ENCODE assay signal across 8 cellular contexts in genomic region chr14:91140672-91141071, GRCh38. TPM values are rescaled to one million over a fixed set of nuclear protein-coding genes. Genes with fewer than 3 reads are reported as not detected.
DNase-seq lines count a peak whose midpoint lies in the region; ATAC-seq and TF ChIP-seq lines count a peak whose summit lies in the region.

No MANE protein-coding gene starts in this region.

- peaks cover 33% of the 10 kb centered on the region for H3K4me1 Mint-ChIP-seq in CD8-positive, alpha-beta T cell (ENCODE audit: low read depth)

- intact Hi-C loops in head of caudate nucleus (cut with DNase I): no loop called here
- intact Hi-C loops in CD8-positive, alpha-beta T cell (cut with DNase I, micrococcal nuclease): loop anchor here in 1 of 2 experiments (10.0 kb wide), 1 partner anchor 236 kb away; no protein-coding TSS in a partner anchor

- no peaks in the 10 kb centered on the region for H3K27me3 ChIP-seq in CD8-positive, alpha-beta T cell (ENCODE audit: insufficient read depth, low read length)

- H3K9me3 ChIP-seq in CD8-positive, alpha-beta T cell (ENCODE audit: low read length): no peaks in the 10 kb centered on the region

- peak; percentile 58 for TF ChIP-seq CTCF in 22Rv1 (IDR thresholded peaks at IDR 0.05)
- TF ChIP-seq CTCF in CD8-positive, alpha-beta T cell (IDR thresholded peaks at IDR 0.05): no peak

- H3K4me3 Mint-ChIP-seq in CD8-positive, alpha-beta T cell: no peak overlapping the region

- no peak overlapping the region for H3K27ac ChIP-seq in 22Rv1
- no peak overlapping the region for H3K27ac ChIP-seq in CD8-positive, alpha-beta T cell (ENCODE audit: low read depth, low read length)

- H3K27me3 Mint-ChIP-seq in CD8-positive, alpha-beta T cell (ENCODE audit: low read depth): no peaks in the 10 kb centered on the region

- H3K9me3 Mint-ChIP-seq in CD8-positive, alpha-beta T cell: no peaks in the 10 kb centered on the region

- H3K36me3 ChIP-seq in CD8-positive, alpha-beta T cell (ENCODE audit: insufficient read depth, low read length): no peaks in the 10 kb centered on the region

- CTCF ChIA-PET in CD8-positive, alpha-beta T cell (lab: Charles Lee): interaction anchor here (1.3 to 4.4 kb wide), 4 partner anchors 11 to 237 kb away, joined by 3 to 24 read pairs (median 8); no protein-coding TSS in a partner anchor

- no peak overlapping the region for H3K27ac Mint-ChIP-seq in CD8-positive, alpha-beta T cell

- ATAC-seq in HG03175 (IDR thresholded peaks at IDR 0.05; ENCODE audit: unreplicated experiment): no peak
- no peak for ATAC-seq in GM19324 (IDR thresholded peaks at IDR 0.05; ENCODE audit: low FRiP score, unreplicated experiment)
- no peak for ATAC-seq in CD8-positive, alpha-beta T cell

- peaks cover 38% of the 10 kb centered on the region for H3K36me3 Mint-ChIP-seq in CD8-positive, alpha-beta T cell

- H3K4me3 ChIP-seq in CD8-positive, alpha-beta T cell (ENCODE audit: low read depth, low read length): no peak overlapping the region

- peak; percentile 37 for DNase-seq in Daoy (ENCODE audit: low read depth)
- DNase-seq in RKO (ENCODE audit: low spot score): peak; percentile 43
- peak in 34 of 42 donors; percentile 21 to 81 (median 58) for DNase-seq in head of caudate nucleus
- no peak for DNase-seq in stimulated activated CD4-positive, alpha-beta T cell treated with anti-CD3 and anti-CD28 coated beads, Interleukin-4, amount 100 ng/mL, for 1 hour
- DNase-seq in CD8-positive, alpha-beta T cell: no peak

- H3K4me1 ChIP-seq in CD8-positive, alpha-beta T cell (ENCODE audit: insufficient read depth, low read length): peaks cover 17% of the 10 kb centered on the region

- POLR2A ChIA-PET in CD8-positive, alpha-beta T cell (lab: Charles Lee): no interaction called here

RNA-seq across cellular contexts. Expression of gene DGLUCY, which starts 26.8 kb away (rescaled TPM):
- 16.9 and 28.8 TPM in 2 replicates for total RNA-seq in Daoy (2014; rRNA removed; shearing (Covaris generic))
- 10 to 100 TPM; 31.2 to 33.6 TPM for total RNA-seq in CD8-positive, alpha-beta T cell

Comparison
In these comparisons a context has a peak if more than half of its experiments do, and no peak if none do; other contexts are left out.
1. DNase-seq: peak in Daoy (single experiment), RKO (single experiment) and head of caudate nucleus (34 of 42); none in stimulated activated CD4-positive, alpha-beta T cell treated with anti-CD3 and anti-CD28 coated beads, Interleukin-4, amount 100 ng/mL, for 1 hour (single experiment) and CD8-positive, alpha-beta T cell (0 of 7).